8 cellular contexts compared by ENCODE assay signal in genomic region chr3:128727485-128727884, GRCh38. TPM values are rescaled to one million over a fixed set of nuclear protein-coding genes. Genes with fewer than 3 reads are reported as not detected.
DNase-seq lines count a peak whose midpoint lies in the region; ATAC-seq, FAIRE-seq and TF ChIP-seq lines count a peak whose summit lies in the region.

No MANE protein-coding gene starts in this region.

- peaks cover 29% of the 10 kb centered on the region for H3K36me3 Mint-ChIP-seq in CD8-positive, alpha-beta T cell

- H4K20me1 ChIP-seq in PC-3 (ENCODE audit: low read length) = peaks cover 52% of the 10 kb centered on the region
- peaks cover 32% of the 10 kb centered on the region for H4K20me1 ChIP-seq in endothelial cell of umbilical vein (replicated peaks; ENCODE audit: control insufficient read depth, extremely low read depth, insufficient read depth, low read length)

- H3K36me3 ChIP-seq in CD8-positive, alpha-beta T cell (ENCODE audit: insufficient read depth, low read length) = no peaks in the 10 kb centered on the region
- H3K36me3 ChIP-seq in PC-3 (ENCODE audit: low read depth, low read length) = no peaks in the 10 kb centered on the region; the same call in 1 of the 2 replicates
- H3K36me3 ChIP-seq in endothelial cell of umbilical vein (ENCODE audit: control insufficient read depth in 2 of 2, extremely low read depth in 1 of 2, insufficient read depth in 2 of 2, low read length in 2 of 2) = peaks cover 0 to 2% of the 10 kb centered on the region in 2 experiments
- H3K36me3 ChIP-seq in neutrophil = peaks cover 5% of the 10 kb centered on the region

- intact Hi-C loops in CD8-positive, alpha-beta T cell (cut with DNase I, micrococcal nuclease) = loop anchor here (2.0 to 10.0 kb wide), 5 partner anchors 67 to 717 kb away; partner anchors contain the start of genes CNBP (in 1 of the 2), HMCES (in 1 of the 2) and IFT122 (in 1 of the 2)
- intact Hi-C loops in PC-3 (cut with micrococcal nuclease) (loop anchor here (5.0 kb wide), 1 partner anchor 60 kb away; no protein-coding TSS in a partner anchor), endothelial cell of umbilical vein (cut with micrococcal nuclease) (loop anchor here (5.0 kb wide), 2 partner anchors 70 to 150 kb away; partner anchors contain the start of gene ACAD9)

- CTCF ChIA-PET in CD8-positive, alpha-beta T cell (lab: Charles Lee) = interaction anchor here (0.6 to 4.8 kb wide), 5 partner anchors 47 to 68 kb away, joined by 3 to 24 read pairs (median 3); no protein-coding TSS in a partner anchor
- CTCF ChIA-PET in PC-3 (lab: Charles Lee) = no interaction called here
- CTCF ChIA-PET in endothelial cell of umbilical vein (lab: Charles Lee) = interaction anchor here (0.8 to 4.2 kb wide), 4 partner anchors 47 to 148 kb away, joined by 3 to 22 read pairs (median 8); no protein-coding TSS in a partner anchor

- no peaks in the 10 kb centered on the region for H3F3A ChIP-seq in PC-3 (ENCODE audit: low read length, unreplicated experiment)

- TF ChIP-seq POLR2A in endothelial cell of umbilical vein (IDR thresholded peaks at IDR 0.05; ENCODE audit: low read depth, low read length) = no peak

- H3K4me1 Mint-ChIP-seq in CD8-positive, alpha-beta T cell (ENCODE audit: low read depth) = peaks cover 62% of the 10 kb centered on the region

- no peaks in the 10 kb centered on the region for H3K9me1 ChIP-seq in endothelial cell of umbilical vein (replicated peaks; ENCODE audit: control insufficient read depth, extremely low read depth, insufficient read depth, low read length)

- H3K9me3 Mint-ChIP-seq in CD8-positive, alpha-beta T cell = no peaks in the 10 kb centered on the region

- H3K4me2 ChIP-seq in PC-3 (ENCODE audit: low read length) (peak overlapping the region; percentile 90), endothelial cell of umbilical vein (ENCODE audit: insufficient read depth, low read length) (peak overlapping the region; percentile 87)

- no TSS peak for BruUV-seq in PC-3 (replicated peaks; lab: Mats Ljungman, UMichigan)
- BruUV-seq in endothelial cell of umbilical vein (replicated peaks; lab: Mats Ljungman, UMichigan) = TSS peak; percentile 22

- no peak for TF ChIP-seq CTCF in CD8-positive, alpha-beta T cell (IDR thresholded peaks at IDR 0.05)
- TF ChIP-seq CTCF in PC-3 (conservative IDR thresholded peaks at IDR 0.05; ENCODE audit: low read depth, low read length) (no peak), endothelial cell of umbilical vein (IDR thresholded peaks at IDR 0.05; ENCODE audit: extremely low read depth in 1 of 2, insufficient read depth in 1 of 2, low read depth in 1 of 2, low read length in 2 of 2) (no peak), neutrophil (IDR thresholded peaks at IDR 0.05) (no peak)

- dilution Hi-C loops in endothelial cell of umbilical vein (cut with MboI; ENCODE audit: extremely low pct_ligation_motif_present, low sequenced_read_pairs) = no loop called here

- H3K9ac ChIP-seq in PC-3 (ENCODE audit: low read length) (peak overlapping the region; percentile 95), endothelial cell of umbilical vein (replicated peaks; ENCODE audit: extremely low read depth, insufficient read depth, low read length) (peak overlapping the region; percentile 98)

- no peaks in the 10 kb centered on the region for H3K9me2 ChIP-seq in PC-3 (replicated peaks; ENCODE audit: low read length)

- DNase-seq in CD8-positive, alpha-beta T cell = no peak
- DNase-seq in PC-3 (peak; percentile 15), endothelial cell of umbilical vein (ENCODE audit: low read depth, low spot score) (no peak), G401 (ENCODE audit: low spot score) (no peak), NCI-H2171 treated with DMSO at 0.1 percent for 48 hours (lab: John Stamatoyannopoulos, UW) (no peak)
- DNase-seq in activated CD4-positive, CD25-positive, alpha-beta regulatory T cell (lab: John Stamatoyannopoulos, UW) = no peak

- peak overlapping the region; percentile 45 for H3K27ac Mint-ChIP-seq in CD8-positive, alpha-beta T cell

- H3K4me1 ChIP-seq in CD8-positive, alpha-beta T cell (ENCODE audit: insufficient read depth, low read length) = peaks cover 51% of the 10 kb centered on the region
- H3K4me1 ChIP-seq in PC-3 (ENCODE audit: insufficient read depth, low read length) (peaks cover 20% of the 10 kb centered on the region), endothelial cell of umbilical vein (ENCODE audit: control insufficient read depth, extremely low read depth, insufficient read depth, low read length) (peaks cover 18% of the 10 kb centered on the region), neutrophil (ENCODE audit: control insufficient read depth in 1 of 2, insufficient read depth in 1 of 2, low read depth in 1 of 2, low read length in 1 of 2) (peaks cover 54 to 55% of the 10 kb centered on the region in 2 experiments)

- FAIRE-seq in endothelial cell of umbilical vein (lab: Jason Lieb, UNC) = peak; percentile 50

- no peak overlapping the region for H3K27ac ChIP-seq in CD8-positive, alpha-beta T cell (ENCODE audit: low read depth, low read length)
- H3K27ac ChIP-seq in PC-3 (ENCODE audit: low read length) (no peak overlapping the region), endothelial cell of umbilical vein (ENCODE audit: insufficient read depth, low read depth, low read length) (no peak overlapping the region), neutrophil (peak overlapping the region; percentile 95)

- ATAC-seq in CD8-positive, alpha-beta T cell = no peak
- no peak for ATAC-seq in PC-3
- ATAC-seq in HG03342 (IDR thresholded peaks at IDR 0.05; ENCODE audit: unreplicated experiment) = no peak

- H3K27me3 ChIP-seq in CD8-positive, alpha-beta T cell (ENCODE audit: insufficient read depth, low read length) = no peaks in the 10 kb centered on the region
- H3K27me3 ChIP-seq in PC-3 (ENCODE audit: low read length) (no peaks in the 10 kb centered on the region), endothelial cell of umbilical vein (ENCODE audit: control insufficient read depth in 2 of 2, insufficient read depth in 2 of 2, low read length in 2 of 2) (peaks cover 0 to 2% of the 10 kb centered on the region in 2 experiments), neutrophil (no peaks in the 10 kb centered on the region)

- H2AFZ ChIP-seq in PC-3 (ENCODE audit: low read length) = no peak overlapping the region
- no peak overlapping the region for H2AFZ ChIP-seq in endothelial cell of umbilical vein (ENCODE audit: low read depth, low read length)

- no peaks in the 10 kb centered on the region for H3K9me3 ChIP-seq in CD8-positive, alpha-beta T cell (ENCODE audit: low read length)
- H3K9me3 ChIP-seq in PC-3 (ENCODE audit: low read length) (no peaks in the 10 kb centered on the region), endothelial cell of umbilical vein (replicated peaks; ENCODE audit: control insufficient read depth, insufficient read depth, low read length) (no peaks in the 10 kb centered on the region), neutrophil (no peaks in the 10 kb centered on the region)

- peak overlapping the region; percentile 97 for H3K4me3 Mint-ChIP-seq in CD8-positive, alpha-beta T cell

- H3K27me3 Mint-ChIP-seq in CD8-positive, alpha-beta T cell (ENCODE audit: low read depth) = no peaks in the 10 kb centered on the region

- H3K4me3 ChIP-seq in CD8-positive, alpha-beta T cell (ENCODE audit: low read depth, low read length) = peak overlapping the region; percentile 82
- peak overlapping the region; percentile 99 for H3K4me3 ChIP-seq in PC-3 (ENCODE audit: low read length)
- peak overlapping the region; percentile 53 to 89 (median 84) for H3K4me3 ChIP-seq in endothelial cell of umbilical vein (replicated peaks in 1 of 3; ENCODE audit: insufficient read depth in 1 of 3, low read depth in 1 of 3, low read length in 3 of 3)
- H3K4me3 ChIP-seq in neutrophil (ENCODE audit: low read depth in 1 of 2, low read length in 1 of 2) = peak overlapping the region; percentile 82 to 95

- in situ Hi-C loops in G401 (cut with HindIII; ENCODE audit: low sequenced_read_pairs) = no loop called here

- POLR2A ChIA-PET in CD8-positive, alpha-beta T cell (lab: Charles Lee) = interaction anchor here (1.1 to 1.6 kb wide), 3 partner anchors 46 to 87 kb away, joined by 3 to 10 read pairs (median 9); no protein-coding TSS in a partner anchor
- POLR2A ChIA-PET in PC-3 (lab: Charles Lee; ENCODE audit: unreplicated experiment) (no interaction called here), endothelial cell of umbilical vein (lab: Charles Lee) (no interaction called here)

- H3K79me2 ChIP-seq in PC-3 (ENCODE audit: low read length) (peaks cover 71% of the 10 kb centered on the region), endothelial cell of umbilical vein (ENCODE audit: control insufficient read depth, insufficient read depth, low read length) (peaks cover 64% of the 10 kb centered on the region)

TF ChIP-seq in endothelial cell of umbilical vein, 7 proteins besides CTCF, POLR2A, EP300 and RAD21:
- no peak for TF ChIP-seq POLR2AphosphoS5 (IDR thresholded peaks at IDR 0.05; ENCODE audit: insufficient read depth, low read depth, low read length)
- no peak for TF ChIP-seq GATA2 (IDR thresholded peaks at IDR 0.05; ENCODE audit: insufficient read depth, insufficient read length, low read depth, low read length)
- TF ChIP-seq EZH2 (IDR thresholded peaks at IDR 0.05; ENCODE audit: borderline replicate concordance, low read depth, low read length, severe bottlenecking) = no peak
- TF ChIP-seq MAX (IDR thresholded peaks at IDR 0.05; ENCODE audit: insufficient read depth, insufficient read length) = no peak
- no peak for TF ChIP-seq MYC (IDR thresholded peaks at IDR 0.05; ENCODE audit: low read depth, low read length)
- TF ChIP-seq FOS (IDR thresholded peaks at IDR 0.05; ENCODE audit: borderline replicate concordance, insufficient read depth, low read length) = no peak
- TF ChIP-seq JUN (IDR thresholded peaks at IDR 0.05; ENCODE audit: borderline replicate concordance, insufficient read depth, insufficient read length, low read depth) = no peak

RNA-seq across cellular contexts. Expression of gene RAB7A, which starts 1.5 kb away (rescaled TPM):
- total RNA-seq in CD8-positive, alpha-beta T cell = 100 to 1,000 TPM; 130 to 134 TPM
- total RNA-seq in PC-3 (2014; rRNA removed) (48.0 and 78.2 TPM in 2 replicates), endothelial cell of umbilical vein (249 and 262 TPM in 2 replicates)
- 215 and 243 TPM in 2 replicates for polyA plus RNA-seq in endothelial cell of umbilical vein
- polyA plus RNA-seq in endothelial cell of umbilical vein (2011; cell fraction: cytosol; rRNA removed) = 263 and 305 TPM in 2 replicates
- polyA plus RNA-seq in endothelial cell of umbilical vein (2011; cell fraction: nucleus; rRNA removed) = 78.8 and 92.0 TPM in 2 replicates
- polyA plus RNA-seq in endothelial cell of umbilical vein (2012) = 177 and 193 TPM in 2 replicates
- 183 and 239 TPM in 2 replicates for polyA minus RNA-seq in endothelial cell of umbilical vein
- polyA minus RNA-seq in endothelial cell of umbilical vein (2011; cell fraction: cytosol; rRNA and poly(A)+ RNA removed) = 69.8 TPM
- 39.2 and 58.7 TPM in 2 replicates for polyA minus RNA-seq in endothelial cell of umbilical vein (2011; cell fraction: nucleus; rRNA and poly(A)+ RNA removed)
- total RNA-seq in G401 (2014; rRNA removed; shearing (Covaris generic)) = 114 and 168 TPM in 2 replicates
